In the genomic region with DNA sequence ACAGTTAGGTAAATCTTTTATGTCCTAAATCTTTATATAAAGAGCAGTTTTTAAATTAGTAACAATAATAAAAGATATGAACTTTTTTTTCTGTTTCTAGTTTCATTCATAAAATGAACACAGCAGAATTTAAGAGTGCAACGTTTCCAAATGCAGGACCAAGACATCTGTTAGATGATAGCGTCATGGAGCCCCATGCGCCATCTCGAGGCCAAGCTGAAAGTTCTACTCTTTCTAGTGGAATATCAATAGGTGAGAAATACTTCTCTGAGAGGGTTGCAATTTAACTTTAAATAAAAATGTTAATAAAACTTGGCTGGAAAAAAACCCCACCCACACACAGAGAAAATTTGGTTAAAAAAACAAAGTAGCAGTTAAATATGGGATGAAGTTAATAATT, we compare ENCODE assay signal across 15 cellular contexts.
"Had no signal": no experiment of that assay in that cellular context is flagged by ENCODE, and none has a peak within 500 bp of the region (broad histone marks: within the 10 kb centered on the region; RNA-seq: fewer than 3 reads in every experiment).

No MANE protein-coding gene starts in this region.

- H3K4me1 Mint-ChIP-seq: activated CD4-positive, alpha-beta memory T cell treated with anti-CD3 and anti-CD28 coated beads, Interleukin-2, amount 10 ng/mL, durations not matched to agents 7 days and 5 days; naive thymus-derived CD4-positive, alpha-beta T cell; stimulated activated effector memory CD8-positive, alpha-beta T cell treated with anti-CD3 and anti-CD28 coated beads, Interleukin-12 subunit alpha, Interleukin-12 subunit beta, amount 100 ng/mL, for 72 hours had no signal

- FAIRE-seq: endometrium had no signal

- H3K4me3 ChIP-seq: cardiac muscle cell, hepatocyte, left ventricle myocardium inferior, mucosa of descending colon had no signal

- H3K36me3 Mint-ChIP-seq: activated naive CD4-positive, alpha-beta T cell treated with anti-CD3 and anti-CD28 coated beads, Interleukin-2, amount 50 U/mL, for 72 hours; stimulated activated effector memory CD8-positive, alpha-beta T cell treated with anti-CD3 and anti-CD28 coated beads, Interleukin-12 subunit alpha, Interleukin-12 subunit beta, amount 100 ng/mL, for 72 hours had no signal

- H3K4me3 Mint-ChIP-seq: activated CD4-positive, alpha-beta memory T cell treated with anti-CD3 and anti-CD28 coated beads, Interleukin-2, amount 10 ng/mL, durations not matched to agents 7 days and 5 days; activated T-cell treated with anti-CD3 and anti-CD28 coated beads, Interleukin-2, amount 50 U/mL, for 24 hours; naive thymus-derived CD4-positive, alpha-beta T cell; stimulated activated effector memory CD8-positive, alpha-beta T cell treated with anti-CD3 and anti-CD28 coated beads, Interleukin-12 subunit alpha, Interleukin-12 subunit beta, amount 100 ng/mL, for 72 hours had no signal

- H3K27ac Mint-ChIP-seq: activated CD4-positive, alpha-beta memory T cell treated with anti-CD3 and anti-CD28 coated beads, Interleukin-2, amount 10 ng/mL, durations not matched to agents 7 days and 5 days; activated naive CD4-positive, alpha-beta T cell treated with anti-CD3 and anti-CD28 coated beads, Interleukin-2, amount 50 U/mL, for 72 hours; activated T-cell treated with anti-CD3 and anti-CD28 coated beads, Interleukin-2, amount 50 U/mL, for 24 hours; stimulated activated effector memory CD8-positive, alpha-beta T cell treated with anti-CD3 and anti-CD28 coated beads, Interleukin-12 subunit alpha, Interleukin-12 subunit beta, amount 100 ng/mL, for 72 hours had no signal

- H3K27me3 Mint-ChIP-seq: activated CD4-positive, alpha-beta memory T cell treated with anti-CD3 and anti-CD28 coated beads, Interleukin-2, amount 10 ng/mL, durations not matched to agents 7 days and 5 days; activated T-cell treated with anti-CD3 and anti-CD28 coated beads, Interleukin-2, amount 50 U/mL, for 24 hours; naive thymus-derived CD4-positive, alpha-beta T cell had no signal

- DNase-seq: activated CD4-positive, alpha-beta memory T cell treated with anti-CD3 and anti-CD28 coated beads, Interleukin-2, amount 10 ng/mL, durations not matched to agents 7 days and 5 days; activated CD4-positive, alpha-beta T cell treated with anti-CD3 and anti-CD28 coated beads for 4 hours; activated effector memory CD4-positive, alpha-beta T cell treated with Interleukin-2 at 50 U/mL for 16 hours; activated T-cell treated with anti-CD3 and anti-CD28 coated beads, Interleukin-2, amount 50 U/mL, for 24 hours; left ventricle myocardium inferior; mucosa of descending colon; naive thymus-derived CD4-positive, alpha-beta T cell; stimulated activated CD4-positive, alpha-beta T cell treated with anti-CD3 and anti-CD28 coated beads, Interleukin-12 subunit alpha, Interleukin-12 subunit beta, amount 100 ng/mL, for 4 hours; stimulated activated CD4-positive, alpha-beta T cell treated with anti-CD3 and anti-CD28 coated beads, Interleukin-2, amount 100 ng/mL, for 24 hours; WERI-Rb-1 had no signal

- ATAC-seq: activated naive CD4-positive, alpha-beta T cell treated with anti-CD3 and anti-CD28 coated beads, Interleukin-2, amount 50 U/mL, for 72 hours; mucosa of descending colon; naive thymus-derived CD4-positive, alpha-beta T cell; stimulated activated effector memory CD8-positive, alpha-beta T cell treated with anti-CD3 and anti-CD28 coated beads, Interleukin-12 subunit alpha, Interleukin-12 subunit beta, amount 100 ng/mL, for 72 hours had no signal

- H3K9me3 Mint-ChIP-seq: activated CD4-positive, alpha-beta memory T cell treated with anti-CD3 and anti-CD28 coated beads, Interleukin-2, amount 10 ng/mL, durations not matched to agents 7 days and 5 days; activated naive CD4-positive, alpha-beta T cell treated with anti-CD3 and anti-CD28 coated beads, Interleukin-2, amount 50 U/mL, for 72 hours; activated T-cell treated with anti-CD3 and anti-CD28 coated beads, Interleukin-2, amount 50 U/mL, for 24 hours; naive thymus-derived CD4-positive, alpha-beta T cell; stimulated activated effector memory CD8-positive, alpha-beta T cell treated with anti-CD3 and anti-CD28 coated beads, Interleukin-12 subunit alpha, Interleukin-12 subunit beta, amount 100 ng/mL, for 72 hours had no signal
